Comparison of ENCODE assay signal across 15 cellular contexts in genomic region chr20:33704197-33704924, GRCh38.
"Had no signal": no experiment of that assay in that cellular context is flagged by ENCODE, and none has a peak within 500 bp of the region (broad histone marks: within the 10 kb centered on the region; RNA-seq: fewer than 3 reads in every experiment).

No MANE protein-coding gene starts in this region.

- ATAC-seq: activated CD8-positive, alpha-beta T cell treated with anti-CD3 and anti-CD28 coated beads for 36 hours; activated naive CD4-positive, alpha-beta T cell treated with anti-CD3 and anti-CD28 coated beads, Interleukin-2, amount 50 U/mL, for 72 hours; pancreas; stimulated activated memory B cell treated with anti-CD40 and anti-IgM and Interleukin-4, amounts not matched to agents 10 μg/mL and 1 μg/mL and 100 μg/mL, for 72 hours had no signal

- H3K4me3 ChIP-seq: coronary artery, lung, pancreas, tibial artery had no signal

- H3K9me3 ChIP-seq: pancreas, tibial artery had no signal

- DNase-seq: activated CD4-positive, alpha-beta T cell treated with anti-CD3 and anti-CD28 coated beads for 4 hours; activated CD8-positive, alpha-beta memory T cell treated with anti-CD3 and anti-CD28 coated beads, Interleukin-2, amount 50 U/mL, for 4 hours; activated CD8-positive, alpha-beta T cell treated with anti-CD3 and anti-CD28 coated beads for 36 hours; activated effector memory CD4-positive, alpha-beta T cell treated with anti-CD3 and anti-CD28 coated beads, Interleukin-2, amount 50 U/mL, for 16 hours; activated T-cell treated with anti-CD3 and anti-CD28 coated beads, Interleukin-2, amount 50 U/mL, for 48 hours; amniotic stem cell; immature natural killer cell; midbrain; pancreas; stimulated activated CD4-positive, alpha-beta T cell treated with anti-CD3 and anti-CD28 coated beads, Interleukin-2, amount 100 ng/mL, for 48 hours; tibial artery had no signal

- H3K4me1 ChIP-seq: pancreas, tibial artery had no signal

- H3K27ac ChIP-seq: coronary artery, pancreas, tibial artery had no signal

- H3K27me3 ChIP-seq: pancreas, tibial artery had no signal

- H3K36me3 ChIP-seq: pancreas had no signal
